Comparison of ENCODE assay signal across 15 cellular contexts in the genomic region with DNA sequence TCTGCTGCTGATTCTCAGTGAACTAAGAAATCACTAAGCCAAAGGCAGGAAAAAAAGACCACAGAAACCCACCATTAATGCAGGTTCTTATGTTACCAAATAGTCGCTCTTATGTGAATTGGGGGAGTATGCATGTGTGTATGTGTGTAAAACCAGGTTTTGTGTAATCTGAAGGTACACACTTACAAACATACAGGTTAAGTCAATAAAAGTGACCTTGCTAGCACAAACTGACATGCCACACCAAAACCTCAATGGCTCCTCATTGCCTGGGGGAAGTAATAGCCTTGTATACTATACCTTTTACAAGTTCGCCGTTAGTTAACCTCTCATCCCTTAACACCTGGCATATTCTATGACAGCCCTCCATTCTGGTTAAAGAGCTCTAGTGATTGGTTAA. TPM values are rescaled to one million over a fixed set of nuclear protein-coding genes. Genes with fewer than 3 reads are reported as not detected.
DNase-seq lines count a peak whose midpoint lies in the region; ATAC-seq and TF ChIP-seq lines count a peak whose summit lies in the region.
"Had no signal": no experiment of that assay in that cellular context is flagged by ENCODE, and none has a peak within 500 bp of the region (broad histone marks: within the 10 kb centered on the region; RNA-seq: fewer than 3 reads in every experiment).

No MANE protein-coding gene starts in this region.

- peak overlapping the region; percentile 81 to 94 for H3K27ac Mint-ChIP-seq in natural killer cell treated with Interleukin-12 subunit alpha and Interleukin-12 subunit beta and Interleukin-15 and Interleukin-18, amount 100 ng/mL, for 72 hours
- H3K27ac Mint-ChIP-seq in natural killer cell: peak overlapping the region in 1 of 2 donors; percentile 73

- no peaks in the 10 kb centered on the region for H3K27me3 ChIP-seq in RWPE2 (ENCODE audit: insufficient read depth, poor library complexity, severe bottlenecking)
- H3K27me3 ChIP-seq: heart left ventricle had no signal

- peaks cover 16 to 22% of the 10 kb centered on the region in 2 donors for H3K4me1 Mint-ChIP-seq in natural killer cell treated with Interleukin-12 subunit alpha and Interleukin-12 subunit beta and Interleukin-15 and Interleukin-18, amount 100 ng/mL, for 72 hours (ENCODE audit: low read depth in 2 of 2)
- H3K4me1 Mint-ChIP-seq in natural killer cell: peaks cover 14 to 27% of the 10 kb centered on the region in 2 donors

- no peak overlapping the region for H3K4me3 Mint-ChIP-seq in natural killer cell treated with Interleukin-12 subunit alpha and Interleukin-12 subunit beta and Interleukin-15 and Interleukin-18, amount 100 ng/mL, for 72 hours
- H3K4me3 Mint-ChIP-seq in natural killer cell: no peak overlapping the region
- H3K4me3 Mint-ChIP-seq: CD4-positive, alpha-beta memory T cell had no signal

- no peaks in the 10 kb centered on the region for H3K27me3 Mint-ChIP-seq in natural killer cell treated with Interleukin-12 subunit alpha and Interleukin-12 subunit beta and Interleukin-15 and Interleukin-18, amount 100 ng/mL, for 72 hours
- H3K27me3 Mint-ChIP-seq in natural killer cell (ENCODE audit: low read depth in 2 of 2): peaks cover 0 to 2% of the 10 kb centered on the region in 2 donors
- H3K27me3 Mint-ChIP-seq: CD4-positive, alpha-beta memory T cell had no signal

- no peak for TF ChIP-seq CTCF in natural killer cell (IDR thresholded peaks at IDR 0.05)
- TF ChIP-seq CTCF in RWPE2 (IDR thresholded peaks at IDR 0.05; ENCODE audit: poor library complexity, severe bottlenecking): no peak
- TF ChIP-seq CTCF in coronary artery (IDR thresholded peaks at IDR 0.05): no peak

- H3K9me3 ChIP-seq in RWPE2 (ENCODE audit: severe bottlenecking): no peaks in the 10 kb centered on the region
- H3K9me3 ChIP-seq: heart left ventricle, thoracic aorta had no signal

- H3K27ac ChIP-seq in RWPE2 (ENCODE audit: poor library complexity, severe bottlenecking): peak overlapping the region; percentile 43
- peak overlapping the region; percentile 78 for H3K27ac ChIP-seq in epithelial cell of prostate
- H3K27ac ChIP-seq in coronary artery: no peak overlapping the region
- H3K27ac ChIP-seq: heart left ventricle had no signal

- H3K4me1 ChIP-seq in RWPE2 (ENCODE audit: insufficient read depth, poor library complexity, severe bottlenecking): peaks cover 17% of the 10 kb centered on the region

- no peaks in the 10 kb centered on the region for H3K9me3 Mint-ChIP-seq in natural killer cell treated with Interleukin-12 subunit alpha and Interleukin-12 subunit beta and Interleukin-15 and Interleukin-18, amount 100 ng/mL, for 72 hours
- no peaks in the 10 kb centered on the region for H3K9me3 Mint-ChIP-seq in natural killer cell
- H3K9me3 Mint-ChIP-seq: CD4-positive, alpha-beta memory T cell had no signal

- intact Hi-C loops in natural killer cell (cut with micrococcal nuclease): no loop called here

- ATAC-seq in natural killer cell treated with Interleukin-12 subunit alpha and Interleukin-12 subunit beta and Interleukin-15 and Interleukin-18, amount 100 ng/mL, for 72 hours: no peak
- no peak for ATAC-seq in natural killer cell
- ATAC-seq in RWPE2 (ENCODE audit: low read depth): no peak
- ATAC-seq: heart left ventricle had no signal

- DNase-seq in natural killer cell treated with Interleukin-12 subunit alpha and Interleukin-12 subunit beta and Interleukin-15 and Interleukin-18, amount 100 ng/mL, for 72 hours (ENCODE audit: low spot score): no peak
- no peak for DNase-seq in natural killer cell
- no peak for DNase-seq in RWPE2 (ENCODE audit: low spot score)
- DNase-seq in epithelial cell of prostate (ENCODE audit: low read depth, low spot score): no peak
- no peak for DNase-seq in SIG-M5 treated with dmso at 0.1 percent for 504 hours (lab: John Stamatoyannopoulos, UW; ENCODE audit: unreplicated experiment)
- no peak for DNase-seq in effector CD8-positive, alpha-beta T cell (lab: John Stamatoyannopoulos, UW)
- no peak for DNase-seq in coronary artery (ENCODE audit: low spot score)
- DNase-seq: activated effector memory CD4-positive, alpha-beta T cell treated with Interleukin-2 at 50 U/mL for 16 hours; CD4-positive, alpha-beta memory T cell; DMS 273 treated with DMSO at 0.1 percent for 48 hours; heart left ventricle; NCI-H1105; NCI-H2029; small intestine had no signal

- no peaks in the 10 kb centered on the region for H3K36me3 Mint-ChIP-seq in natural killer cell treated with Interleukin-12 subunit alpha and Interleukin-12 subunit beta and Interleukin-15 and Interleukin-18, amount 100 ng/mL, for 72 hours
- H3K36me3 Mint-ChIP-seq in natural killer cell: no peaks in the 10 kb centered on the region
- H3K36me3 Mint-ChIP-seq: CD4-positive, alpha-beta memory T cell had no signal

- H3K36me3 ChIP-seq in RWPE2 (ENCODE audit: low read depth): no peaks in the 10 kb centered on the region
- H3K36me3 ChIP-seq: heart left ventricle, thoracic aorta had no signal

- H3K4me3 ChIP-seq in RWPE2 (ENCODE audit: severe bottlenecking) (no peak overlapping the region), coronary artery (no peak overlapping the region)
- H3K4me3 ChIP-seq: heart left ventricle, thoracic aorta had no signal

RNA-seq across cellular contexts. Expression of a gene that starts 29.8 kb away (rescaled TPM):
- 100 to 1,000 TPM; 200 to 265 TPM for total RNA-seq in natural killer cell treated with Interleukin-12 subunit alpha and Interleukin-12 subunit beta and Interleukin-15 and Interleukin-18, amount 100 ng/mL, for 72 hours
- 100 to 1,000 TPM; 216 to 244 (median 231) TPM for total RNA-seq in natural killer cell

Comparison
In these comparisons a context has a peak if more than half of its experiments do, and no peak if none do; other contexts are left out.
1. H3K27ac ChIP-seq: peak in RWPE2 (single experiment) and epithelial cell of prostate (single experiment); none in coronary artery (0 of 2).